In genomic region chr4:174055344-174055743, GRCh38 we compare ENCODE assay signal across 3 cellular contexts.
"Had no signal": no experiment of that assay in that cellular context is flagged by ENCODE, and none has a peak within 500 bp of the region (broad histone marks: within the 10 kb centered on the region; RNA-seq: fewer than 3 reads in every experiment).

No MANE protein-coding gene starts in this region.

- ATAC-seq: GM12878 had no signal

- DNase-seq: GDM1, GF-D8 had no signal

- H3K4me3 ChIP-seq: GM12878 had no signal
